31 cellular contexts compared by ENCODE assay signal in genomic region chr1:11891433-11892186, GRCh38. TPM values are rescaled to one million over a fixed set of nuclear protein-coding genes. Genes with fewer than 3 reads are reported as not detected.
"Had no signal": no experiment of that assay in that cellular context is flagged by ENCODE, and none has a peak within 500 bp of the region (broad histone marks: within the 10 kb centered on the region; RNA-seq: fewer than 3 reads in every experiment).

No MANE protein-coding gene starts in this region.

- H3K9ac ChIP-seq: neural progenitor cell had no signal

- H3K9me3 ChIP-seq: left ventricle myocardium inferior, pancreas, prostate gland, sigmoid colon, spleen, suprapubic skin, thoracic aorta, tibial artery, upper lobe of right lung, uterus had no signal

- H3K36me3 ChIP-seq: left ventricle myocardium inferior, neural progenitor cell, pancreas, prostate gland, sigmoid colon, spleen, suprapubic skin, thoracic aorta, tibial artery, upper lobe of right lung, uterus had no signal

- DNase-seq: islet precursor cell; left ventricle myocardium inferior; mesendoderm; naive B cell; natural killer cell; nephron progenitor cell; pancreas; retina; right cardiac atrium; sigmoid colon; small intestine; spleen; stimulated activated CD4-positive, alpha-beta T cell treated with anti-CD3 and anti-CD28 coated beads, Interleukin-4, amount 100 ng/mL, for 24 hours; stimulated activated naive CD4-positive, alpha-beta T cell; tibial artery; trophoblast cell; upper lobe of right lung; uterus had no signal

- H3K4me3 ChIP-seq: hepatocyte, left ventricle myocardium inferior, lung, neural progenitor cell, pancreas, prostate gland, sigmoid colon, spleen, suprapubic skin, thoracic aorta, tibial artery, upper lobe of right lung, uterus had no signal

- H3K4me1 ChIP-seq: neural progenitor cell, pancreas, prostate gland, sigmoid colon, suprapubic skin, tibial artery, upper lobe of right lung, uterus had no signal

- ATAC-seq: natural killer cell; pancreas; right cardiac atrium; stimulated activated effector memory CD8-positive, alpha-beta T cell treated with anti-CD3 and anti-CD28 coated beads, Interleukin-12 subunit alpha, Interleukin-12 subunit beta, amount 100 ng/mL, for 72 hours; upper lobe of right lung had no signal

- H2AFZ ChIP-seq: hepatocyte, neural progenitor cell had no signal

- H3K27ac ChIP-seq: hepatocyte, left ventricle myocardium inferior, neural progenitor cell, pancreas, prostate gland, sigmoid colon, spleen, suprapubic skin, thoracic aorta, tibial artery, upper lobe of right lung, uterus had no signal

- H3K27me3 ChIP-seq: hepatocyte, neural progenitor cell, pancreas, uterus had no signal

- FAIRE-seq: pancreas, small intestine had no signal

- H3K4me2 ChIP-seq: hepatocyte, neural progenitor cell had no signal

- H3K79me2 ChIP-seq: hepatocyte had no signal

RNA-seq across cellular contexts. Expression of gene NPPB, which starts 32.9 kb away (rescaled TPM):
- total RNA-seq: lower leg skin, mononuclear cell, natural killer cell, omental fat pad, prostate gland, sigmoid colon, spleen, subcutaneous adipose tissue, suprapubic skin, thoracic aorta, uterus had no signal

RNA-seq across cellular contexts. Expression of gene NPPA, which starts 44.0 kb away (rescaled TPM):
- total RNA-seq: hepatocyte, kidney epithelial cell, lower leg skin, mesothelial cell of epicardium, mononuclear cell, natural killer cell, omental fat pad, sigmoid colon, subcutaneous adipose tissue, suprapubic skin, thoracic aorta, uterus had no signal
